16 cellular contexts compared by ENCODE assay signal in the genomic region with DNA sequence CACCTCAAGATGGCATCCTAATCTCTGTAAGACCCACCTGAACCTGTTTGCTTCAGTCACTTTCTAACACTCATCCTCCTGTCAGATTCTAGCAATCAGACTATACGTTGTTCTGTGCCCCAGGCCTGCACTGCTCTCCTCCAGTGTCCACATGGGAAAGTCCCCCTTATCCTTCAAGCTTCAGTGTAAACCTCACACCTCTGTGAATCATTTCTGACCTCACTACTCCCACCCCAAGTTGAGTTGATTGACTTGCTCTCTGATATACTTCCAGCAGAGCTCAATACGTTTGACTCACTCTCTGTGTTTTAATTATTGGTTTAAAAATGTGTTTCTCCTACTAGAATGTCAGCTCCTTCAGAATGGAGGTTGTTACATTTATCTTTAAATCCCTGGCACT.
DNase-seq lines count a peak whose midpoint lies in the region; ATAC-seq and TF ChIP-seq lines count a peak whose summit lies in the region.
"Had no signal": no experiment of that assay in that cellular context is flagged by ENCODE, and none has a peak within 500 bp of the region (broad histone marks: within the 10 kb centered on the region; RNA-seq: fewer than 3 reads in every experiment).

No MANE protein-coding gene starts in this region.

- H3K4ac ChIP-seq in mesenchymal stem cell (ENCODE audit: low read depth in 1 of 2, low read length in 2 of 2), result no peak overlapping the region

- no peak overlapping the region for H3K4me3 ChIP-seq in RWPE2 (ENCODE audit: severe bottlenecking)
- H3K4me3 ChIP-seq in mesenchymal stem cell (ENCODE audit: insufficient read depth in 1 of 2, low read depth in 1 of 2, low read length in 2 of 2), result no peak overlapping the region
- H3K4me3 ChIP-seq in mucosa of descending colon, result no peak overlapping the region
- no peak overlapping the region for H3K4me3 ChIP-seq in vagina
- H3K4me3 ChIP-seq: BLaER1, left lung, transverse colon had no signal

- no peak overlapping the region for H2BK12ac ChIP-seq in mesenchymal stem cell (ENCODE audit: low read length in 2 of 2)

- H2AFZ ChIP-seq in mesenchymal stem cell (ENCODE audit: low read depth, low read length), result no peak overlapping the region

- no peak overlapping the region for H4K91ac ChIP-seq in mesenchymal stem cell (ENCODE audit: low read length)

- no peak overlapping the region for H2BK120ac ChIP-seq in mesenchymal stem cell (ENCODE audit: low read depth, low read length)

- DNase-seq in NK-92 treated with Interleukin-12 subunit alpha and Interleukin-12 subunit beta, amount 100 ng/mL, for 24 hours (lab: John Stamatoyannopoulos, UW), result peak; percentile 1
- DNase-seq in NK-92 (lab: John Stamatoyannopoulos, UW; ENCODE audit: unreplicated experiment) (no peak), RWPE2 (ENCODE audit: low spot score) (no peak), mesenchymal stem cell (peak; percentile 10), mucosa of descending colon (no peak), NCI-H1048 (lab: John Stamatoyannopoulos, UW) (no peak), vagina (ENCODE audit: extremely low spot score in 2 of 2) (no peak)
- DNase-seq: amniotic stem cell, left lung, NCI-H2081, NCI-H524 treated with DMSO at 0.1 percent for 48 hours, transverse colon had no signal

- no peak for TF ChIP-seq POLR2A in vagina (IDR thresholded peaks at IDR 0.05)

- H3K4me2 ChIP-seq in mesenchymal stem cell (ENCODE audit: low read length, poor library complexity, severe bottlenecking), result no peak overlapping the region
- H3K4me2 ChIP-seq: BLaER1 had no signal

- H3K9ac ChIP-seq in mesenchymal stem cell (ENCODE audit: low read length), result no peak overlapping the region
- H3K9ac ChIP-seq: BLaER1 had no signal

- H4K8ac ChIP-seq in mesenchymal stem cell (ENCODE audit: low read length), result no peak overlapping the region

- no peaks in the 10 kb centered on the region for H3K36me3 ChIP-seq in RWPE2 (ENCODE audit: low read depth)
- H3K36me3 ChIP-seq in mesenchymal stem cell (ENCODE audit: control insufficient read depth in 1 of 2, insufficient read depth in 2 of 2, low read depth in 1 of 2, low read length in 2 of 2), result no peaks in the 10 kb centered on the region
- H3K36me3 ChIP-seq in mucosa of descending colon (ENCODE audit: low read depth), result no peaks in the 10 kb centered on the region
- no peaks in the 10 kb centered on the region for H3K36me3 ChIP-seq in vagina
- H3K36me3 ChIP-seq: BLaER1, left lung, transverse colon had no signal

- no peak overlapping the region for H3K18ac ChIP-seq in mesenchymal stem cell (ENCODE audit: low read depth in 1 of 2, low read length in 2 of 2)

- TF ChIP-seq CTCF in RWPE2 (IDR thresholded peaks at IDR 0.05; ENCODE audit: poor library complexity, severe bottlenecking) (no peak), mucosa of descending colon (IDR thresholded peaks at IDR 0.05) (no peak), vagina (IDR thresholded peaks at IDR 0.05) (no peak)

- no peak overlapping the region for H3K27ac ChIP-seq in RWPE2 (ENCODE audit: poor library complexity, severe bottlenecking)
- H3K27ac ChIP-seq in mesenchymal stem cell (ENCODE audit: low read length, poor library complexity, severe bottlenecking), result no peak overlapping the region
- no peak overlapping the region for H3K27ac ChIP-seq in vagina
- H3K27ac ChIP-seq: 22Rv1, BLaER1, left lung, transverse colon had no signal

- 86% methylated on average over 1 of the region's 2 CpGs for WGBS in mesenchymal stem cell

- H3K23ac ChIP-seq in mesenchymal stem cell (ENCODE audit: low read length in 2 of 2), result no peak overlapping the region

- H3K79me1 ChIP-seq in mesenchymal stem cell (replicated peaks; ENCODE audit: low read length, poor library complexity, severe bottlenecking), result no peaks in the 10 kb centered on the region

- intact Hi-C loops in mucosa of descending colon (cut with DNase I, micrococcal nuclease) (no loop called here), vagina (cut with DNase I) (no loop called here)

- H2BK5ac ChIP-seq in mesenchymal stem cell (ENCODE audit: low read depth, low read length, poor library complexity, severe bottlenecking), result no peak overlapping the region

- H3K27me3 ChIP-seq in RWPE2 (ENCODE audit: insufficient read depth, poor library complexity, severe bottlenecking) (no peaks in the 10 kb centered on the region), mesenchymal stem cell (ENCODE audit: control insufficient read depth in 1 of 2, insufficient read depth in 1 of 2, low read length in 2 of 2) (no peaks in the 10 kb centered on the region), vagina (no peaks in the 10 kb centered on the region)
- H3K27me3 ChIP-seq: BLaER1, left lung, transverse colon had no signal

- H3K4me1 ChIP-seq in RWPE2 (ENCODE audit: insufficient read depth, poor library complexity, severe bottlenecking), result no peaks in the 10 kb centered on the region
- H3K4me1 ChIP-seq in mesenchymal stem cell (ENCODE audit: control insufficient read depth, insufficient read depth, low read depth, low read length), result no peaks in the 10 kb centered on the region
- H3K4me1 ChIP-seq in mucosa of descending colon (ENCODE audit: low read depth), result no peaks in the 10 kb centered on the region
- no peaks in the 10 kb centered on the region for H3K4me1 ChIP-seq in vagina
- H3K4me1 ChIP-seq: BLaER1, transverse colon had no signal

- ATAC-seq in HG02588 (IDR thresholded peaks at IDR 0.05; ENCODE audit: unreplicated experiment), result peak; percentile 62
- peak; percentile 40; the same call in 1 of the 3 replicates for ATAC-seq in RWPE2 (ENCODE audit: low read depth)
- no peak for ATAC-seq in mucosa of descending colon
- ATAC-seq: left lung, SK-N-SH treated with all-trans-retinoic acid at 6 μM for 48 hours had no signal

- no peak overlapping the region for H2AK5ac ChIP-seq in mesenchymal stem cell (ENCODE audit: low read length, severe bottlenecking)

- H3K14ac ChIP-seq in mesenchymal stem cell (ENCODE audit: low read length in 2 of 2), result no peak overlapping the region

- no peak overlapping the region for H2BK15ac ChIP-seq in mesenchymal stem cell (ENCODE audit: low read depth, poor library complexity, severe bottlenecking)

- H3K9me3 ChIP-seq in RWPE2 (ENCODE audit: severe bottlenecking) (no peaks in the 10 kb centered on the region), mesenchymal stem cell (ENCODE audit: control insufficient read depth, low read length) (no peaks in the 10 kb centered on the region), mucosa of descending colon (no peaks in the 10 kb centered on the region), vagina (no peaks in the 10 kb centered on the region)
- H3K9me3 ChIP-seq: BLaER1, left lung, transverse colon had no signal

Comparison
In these comparisons a context has a peak if more than half of its experiments do, and no peak if none do; other contexts are left out.
1. DNase-seq: peak in NK-92 treated with Interleukin-12 subunit alpha and Interleukin-12 subunit beta, amount 100 ng/mL, for 24 hours (single experiment) and mesenchymal stem cell (single experiment); none in NK-92 (single experiment), RWPE2 (single experiment), mucosa of descending colon (0 of 3), NCI-H1048 (single experiment) and vagina (0 of 2).